Comparison of ENCODE assay signal across 16 cellular contexts in genomic region chr15:94930945-94931344, GRCh38.
DNase-seq lines count a peak whose midpoint lies in the region; ATAC-seq and TF ChIP-seq lines count a peak whose summit lies in the region.
"Had no signal": no experiment of that assay in that cellular context is flagged by ENCODE, and none has a peak within 500 bp of the region (broad histone marks: within the 10 kb centered on the region; RNA-seq: fewer than 3 reads in every experiment).

No MANE protein-coding gene starts in this region.

- POLR2A ChIA-PET in RWPE1 (lab: Yijun Ruan, JAX; ENCODE audit: low non-redundant PET): no interaction called here

- no peaks in the 10 kb centered on the region for H3K4me1 ChIP-seq in foreskin keratinocyte
- no peaks in the 10 kb centered on the region for H3K4me1 ChIP-seq in Karpas-422 (ENCODE audit: low read length)
- H3K4me1 ChIP-seq: A549, BE2C had no signal

- TF ChIP-seq CTCF in RWPE1 (conservative IDR thresholded peaks at IDR 0.05; ENCODE audit: low read depth) (no peak), foreskin keratinocyte (conservative IDR thresholded peaks at IDR 0.05) (no peak)

- H3K4me3 Mint-ChIP-seq in stimulated activated naive CD8-positive, alpha-beta T cell treated with anti-CD3 and anti-CD28 coated beads, Interleukin-15, amount 100 ng/mL, for 72 hours: no peak overlapping the region
- H3K4me3 Mint-ChIP-seq: CD8-positive, alpha-beta T cell; H9 had no signal

- H3K9ac ChIP-seq in Karpas-422 (ENCODE audit: low read length): no peak overlapping the region

- H2AFZ ChIP-seq in Karpas-422 (ENCODE audit: low read length): no peak overlapping the region

- H3K27ac Mint-ChIP-seq in stimulated activated naive CD8-positive, alpha-beta T cell treated with anti-CD3 and anti-CD28 coated beads, Interleukin-15, amount 100 ng/mL, for 72 hours: no peak overlapping the region
- H3K27ac Mint-ChIP-seq: CD8-positive, alpha-beta T cell; H9 had no signal

- H3K4me1 Mint-ChIP-seq in stimulated activated naive CD8-positive, alpha-beta T cell treated with anti-CD3 and anti-CD28 coated beads, Interleukin-15, amount 100 ng/mL, for 72 hours: no peaks in the 10 kb centered on the region
- H3K4me1 Mint-ChIP-seq: H9 had no signal

- peaks cover 0 to 25% of the 10 kb centered on the region in 2 donors for H3K9me3 Mint-ChIP-seq in stimulated activated naive CD8-positive, alpha-beta T cell treated with anti-CD3 and anti-CD28 coated beads, Interleukin-15, amount 100 ng/mL, for 72 hours

- H4K20me1 ChIP-seq in Karpas-422 (ENCODE audit: insufficient read depth, low read depth, low read length): no peaks in the 10 kb centered on the region

- no peak overlapping the region for H3K4me2 ChIP-seq in Karpas-422 (ENCODE audit: low read depth, low read length, poor library complexity, severe bottlenecking)
- H3K4me2 ChIP-seq: A549 had no signal

- H3K79me2 ChIP-seq in Karpas-422 (ENCODE audit: low read length): no peaks in the 10 kb centered on the region

- CTCF ChIA-PET in RWPE1 (lab: Yijun Ruan, JAX): no interaction called here

- H3K27me3 ChIP-seq in foreskin keratinocyte (peaks cover 3% of the 10 kb centered on the region), Karpas-422 (ENCODE audit: low read length) (no peaks in the 10 kb centered on the region)
- H3K27me3 ChIP-seq: BE2C had no signal

- H3K36me3 ChIP-seq in Karpas-422 (ENCODE audit: insufficient read depth, low read length): no peaks in the 10 kb centered on the region
- H3K36me3 ChIP-seq: BE2C had no signal

- ATAC-seq in foreskin keratinocyte: no peak
- ATAC-seq in stimulated activated naive CD8-positive, alpha-beta T cell treated with anti-CD3 and anti-CD28 coated beads, Interleukin-15, amount 100 ng/mL, for 72 hours: no peak
- ATAC-seq: A549; CD8-positive, alpha-beta T cell had no signal

- DNase-seq in RWPE1 (ENCODE audit: low spot score) (peak; percentile 7), dermis blood vessel endothelial cell (peak; percentile 2), foreskin keratinocyte (peak; percentile 5 to 72), Karpas-422 (no peak)
- no peak for DNase-seq in stimulated activated CD4-positive, alpha-beta T cell treated with anti-CD3 and anti-CD28 coated beads, Interleukin-1b, Interleukin-23, amount 100 ng/mL, for 48 hours
- DNase-seq in stimulated activated naive CD8-positive, alpha-beta T cell treated with anti-CD3 and anti-CD28 coated beads, Interleukin-15, amount 100 ng/mL, for 72 hours: no peak
- DNase-seq: BE2C; CD8-positive, alpha-beta T cell; COR-L47; DMS153; DMS79 treated with DMSO at 0.1 percent for 48 hours; GF-D8; GOT3; H9 had no signal

- H3K27ac ChIP-seq in RWPE1 (no peak overlapping the region), foreskin keratinocyte (no peak overlapping the region), Karpas-422 (ENCODE audit: low read length) (no peak overlapping the region)
- H3K27ac ChIP-seq: A549, C4-2B had no signal

- no peaks in the 10 kb centered on the region for H3K9me2 ChIP-seq in Karpas-422 (replicated peaks; ENCODE audit: insufficient read depth, low read length)

- H3K27me3 Mint-ChIP-seq in stimulated activated naive CD8-positive, alpha-beta T cell treated with anti-CD3 and anti-CD28 coated beads, Interleukin-15, amount 100 ng/mL, for 72 hours: no peaks in the 10 kb centered on the region

- H3K4me3 ChIP-seq in Karpas-422 (ENCODE audit: low read length): no peak overlapping the region
- H3K4me3 ChIP-seq: A549 had no signal

- peaks cover 3% of the 10 kb centered on the region for H3K9me3 ChIP-seq in Karpas-422 (ENCODE audit: low read length)
- H3K9me3 ChIP-seq: BE2C had no signal

Comparison
In these comparisons a context has a peak if more than half of its experiments do, and no peak if none do; other contexts are left out.
1. DNase-seq: peak in RWPE1 (single experiment), dermis blood vessel endothelial cell (single experiment) and foreskin keratinocyte (2 of 2); none in stimulated activated CD4-positive, alpha-beta T cell treated with anti-CD3 and anti-CD28 coated beads, Interleukin-1b, Interleukin-23, amount 100 ng/mL, for 48 hours (single experiment), stimulated activated naive CD8-positive, alpha-beta T cell treated with anti-CD3 and anti-CD28 coated beads, Interleukin-15, amount 100 ng/mL, for 72 hours (0 of 2) and Karpas-422 (single experiment).